In the genomic region with DNA sequence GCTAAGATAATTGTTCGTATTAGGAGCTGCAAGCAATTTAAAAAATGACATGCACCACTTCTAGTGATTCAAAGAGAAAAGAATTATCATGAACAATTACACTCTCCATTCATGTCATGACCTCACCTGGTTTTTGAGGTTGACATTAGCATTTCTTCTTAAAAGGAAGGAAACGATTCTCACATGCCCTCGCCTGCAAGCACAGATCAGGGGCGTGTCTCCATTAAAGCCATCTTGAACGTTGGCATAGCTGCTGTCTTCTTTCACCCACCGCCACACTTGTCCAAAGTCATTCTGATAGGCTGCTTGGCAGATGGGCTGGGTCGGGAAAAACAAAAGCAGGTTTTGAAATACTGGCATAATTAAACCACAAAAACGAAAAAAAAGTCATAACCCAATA, we compare ENCODE assay signal across 1 cellular context.
TF ChIP-seq lines count a peak whose summit lies in the region.

No MANE protein-coding gene starts in this region.

TF ChIP-seq in GM23338, 12 proteins besides CTCF, POLR2A, EP300 and RAD21 (continued from another document):
- TF ChIP-seq, protein P1, sequence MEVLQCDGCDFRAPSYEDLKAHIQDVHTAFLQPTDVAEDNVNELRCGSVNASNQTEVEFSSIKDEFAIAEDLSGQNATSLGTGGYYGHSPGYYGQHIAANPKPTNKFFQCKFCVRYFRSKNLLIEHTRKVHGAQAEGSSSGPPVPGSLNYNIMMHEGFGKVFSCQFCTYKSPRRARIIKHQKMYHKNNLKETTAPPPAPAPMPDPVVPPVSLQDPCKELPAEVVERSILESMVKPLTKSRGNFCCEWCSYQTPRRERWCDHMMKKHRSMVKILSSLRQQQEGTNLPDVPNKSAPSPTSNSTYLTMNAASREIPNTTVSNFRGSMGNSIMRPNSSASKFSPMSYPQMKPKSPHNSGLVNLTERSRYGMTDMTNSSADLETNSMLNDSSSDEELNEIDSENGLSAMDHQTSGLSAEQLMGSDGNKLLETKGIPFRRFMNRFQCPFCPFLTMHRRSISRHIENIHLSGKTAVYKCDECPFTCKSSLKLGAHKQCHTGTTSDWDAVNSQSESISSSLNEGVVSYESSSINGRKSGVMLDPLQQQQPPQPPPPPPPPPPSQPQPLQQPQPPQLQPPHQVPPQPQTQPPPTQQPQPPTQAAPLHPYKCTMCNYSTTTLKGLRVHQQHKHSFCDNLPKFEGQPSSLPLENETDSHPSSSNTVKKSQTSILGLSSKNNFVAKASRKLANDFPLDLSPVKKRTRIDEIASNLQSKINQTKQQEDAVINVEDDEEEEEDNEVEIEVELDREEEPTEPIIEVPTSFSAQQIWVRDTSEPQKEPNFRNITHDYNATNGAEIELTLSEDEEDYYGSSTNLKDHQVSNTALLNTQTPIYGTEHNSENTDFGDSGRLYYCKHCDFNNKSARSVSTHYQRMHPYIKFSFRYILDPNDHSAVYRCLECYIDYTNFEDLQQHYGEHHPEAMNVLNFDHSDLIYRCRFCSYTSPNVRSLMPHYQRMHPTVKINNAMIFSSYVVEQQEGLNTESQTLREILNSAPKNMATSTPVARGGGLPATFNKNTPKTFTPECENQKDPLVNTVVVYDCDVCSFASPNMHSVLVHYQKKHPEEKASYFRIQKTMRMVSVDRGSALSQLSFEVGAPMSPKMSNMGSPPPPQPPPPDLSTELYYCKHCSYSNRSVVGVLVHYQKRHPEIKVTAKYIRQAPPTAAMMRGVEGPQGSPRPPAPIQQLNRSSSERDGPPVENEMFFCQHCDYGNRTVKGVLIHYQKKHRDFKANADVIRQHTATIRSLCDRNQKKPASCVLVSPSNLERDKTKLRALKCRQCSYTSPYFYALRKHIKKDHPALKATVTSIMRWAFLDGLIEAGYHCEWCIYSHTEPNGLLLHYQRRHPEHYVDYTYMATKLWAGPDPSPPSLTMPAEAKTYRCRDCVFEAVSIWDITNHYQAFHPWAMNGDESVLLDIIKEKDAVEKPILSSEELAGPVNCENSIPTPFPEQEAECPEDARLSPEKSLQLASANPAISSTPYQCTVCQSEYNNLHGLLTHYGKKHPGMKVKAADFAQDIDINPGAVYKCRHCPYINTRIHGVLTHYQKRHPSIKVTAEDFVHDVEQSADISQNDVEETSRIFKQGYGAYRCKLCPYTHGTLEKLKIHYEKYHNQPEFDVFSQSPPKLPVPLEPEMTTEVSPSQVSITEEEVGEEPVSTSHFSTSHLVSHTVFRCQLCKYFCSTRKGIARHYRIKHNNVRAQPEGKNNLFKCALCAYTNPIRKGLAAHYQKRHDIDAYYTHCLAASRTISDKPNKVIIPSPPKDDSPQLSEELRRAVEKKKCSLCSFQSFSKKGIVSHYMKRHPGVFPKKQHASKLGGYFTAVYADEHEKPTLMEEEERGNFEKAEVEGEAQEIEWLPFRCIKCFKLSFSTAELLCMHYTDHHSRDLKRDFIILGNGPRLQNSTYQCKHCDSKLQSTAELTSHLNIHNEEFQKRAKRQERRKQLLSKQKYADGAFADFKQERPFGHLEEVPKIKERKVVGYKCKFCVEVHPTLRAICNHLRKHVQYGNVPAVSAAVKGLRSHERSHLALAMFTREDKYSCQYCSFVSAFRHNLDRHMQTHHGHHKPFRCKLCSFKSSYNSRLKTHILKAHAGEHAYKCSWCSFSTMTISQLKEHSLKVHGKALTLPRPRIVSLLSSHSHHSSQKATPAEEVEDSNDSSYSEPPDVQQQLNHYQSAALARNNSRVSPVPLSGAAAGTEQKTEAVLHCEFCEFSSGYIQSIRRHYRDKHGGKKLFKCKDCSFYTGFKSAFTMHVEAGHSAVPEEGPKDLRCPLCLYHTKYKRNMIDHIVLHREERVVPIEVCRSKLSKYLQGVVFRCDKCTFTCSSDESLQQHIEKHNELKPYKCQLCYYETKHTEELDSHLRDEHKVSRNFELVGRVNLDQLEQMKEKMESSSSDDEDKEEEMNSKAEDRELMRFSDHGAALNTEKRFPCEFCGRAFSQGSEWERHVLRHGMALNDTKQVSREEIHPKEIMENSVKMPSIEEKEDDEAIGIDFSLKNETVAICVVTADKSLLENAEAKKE (CRISPR knock-in tag; IDR thresholded peaks at IDR 0.05) = no peak
